9 cellular contexts compared by ENCODE assay signal in the genomic region with DNA sequence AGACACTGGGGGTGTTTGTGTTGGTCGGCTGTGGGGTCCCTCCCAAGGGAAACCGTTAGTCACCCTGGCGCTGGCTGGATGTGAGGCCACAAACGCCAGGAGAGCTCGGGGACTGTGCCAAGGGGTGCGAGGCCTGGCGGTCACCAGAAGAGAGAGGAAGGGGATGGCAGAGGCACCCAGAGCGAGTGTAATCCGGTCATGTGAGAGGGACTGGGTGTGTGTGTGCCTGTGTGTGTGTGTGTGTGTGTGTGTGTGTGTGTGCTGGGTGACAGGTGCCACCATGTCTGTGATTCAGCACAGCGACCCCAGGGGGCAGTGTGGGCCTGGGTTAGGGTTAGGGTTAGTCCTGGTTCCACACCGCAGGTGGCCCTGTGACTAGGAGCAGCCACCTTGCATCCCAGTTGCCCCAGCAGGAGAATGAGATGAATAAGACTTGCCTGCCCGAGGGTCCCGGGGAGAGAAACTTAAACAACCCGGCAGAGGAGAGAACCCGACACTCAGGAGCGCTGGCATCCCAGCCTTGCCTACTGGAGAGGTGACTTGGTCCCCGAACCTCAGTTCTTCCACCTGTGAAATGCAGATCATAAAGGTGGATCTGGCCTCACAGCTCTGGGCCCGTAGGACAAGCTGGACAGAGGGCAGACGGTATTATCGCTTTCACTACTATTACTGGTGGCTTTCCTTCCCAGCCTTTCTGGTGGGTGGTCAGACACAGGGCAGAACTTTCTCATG. TPM values are rescaled to one million over a fixed set of nuclear protein-coding genes. Genes with fewer than 3 reads are reported as not detected.
DNase-seq lines count a peak whose midpoint lies in the region; ATAC-seq and TF ChIP-seq lines count a peak whose summit lies in the region.
"Had no signal": no experiment of that assay in that cellular context is flagged by ENCODE, and none has a peak within 500 bp of the region (broad histone marks: within the 10 kb centered on the region; RNA-seq: fewer than 3 reads in every experiment).

No MANE protein-coding gene starts in this region.

- H3K9me3 ChIP-seq in esophagus squamous epithelium: no peaks in the 10 kb centered on the region

- 50 to 69% methylated on average over 8 to 13 of the region's 20 CpGs for WGBS in esophagus squamous epithelium, 2 donors

- peaks cover 0 to 86% (median 0%) of the 10 kb centered on the region in 4 donors for H3K27me3 ChIP-seq in esophagus squamous epithelium

- peak overlapping the region; percentile 39 for H3K4me3 Mint-ChIP-seq in type B pancreatic cell

- DNase-seq in Ammon's horn (ENCODE audit: low spot score): peak; percentile 74
- DNase-seq in HCEC 1CT: peak; percentile 10
- DNase-seq in NOMO-1 treated with DMSO at 0.1 percent for 48 hours (lab: John Stamatoyannopoulos, UW; ENCODE audit: unreplicated experiment): peak; percentile 14
- peak; percentile 53 for DNase-seq in activated T-cell treated with anti-CD3 and anti-CD28 coated beads for 24 hours (ENCODE audit: low read depth)
- no peak for DNase-seq in esophagus squamous epithelium (lab: John Stamatoyannopoulos, UW)
- peak; percentile 45 for DNase-seq in omental fat pad (ENCODE audit: low spot score)
- DNase-seq in type B pancreatic cell (ENCODE audit: extremely low spot score, unreplicated experiment): no peak

- no peaks in the 10 kb centered on the region for H3K9me3 Mint-ChIP-seq in type B pancreatic cell

- H3K27ac ChIP-seq in esophagus squamous epithelium: no peak overlapping the region

- peak in 5 of 6 experiments; percentile 41 to 65 (median 52) for TF ChIP-seq CTCF in esophagus squamous epithelium (IDR thresholded peaks at IDR 0.05)
- TF ChIP-seq CTCF in omental fat pad (IDR thresholded peaks at IDR 0.05): no peak
- TF ChIP-seq CTCF in type B pancreatic cell (conservative IDR thresholded peaks at IDR 0.05): peak; percentile 68

- H3K27ac Mint-ChIP-seq in type B pancreatic cell: no peak overlapping the region

- H3K36me3 ChIP-seq in esophagus squamous epithelium: no peaks in the 10 kb centered on the region

- H3K4me1 ChIP-seq in esophagus squamous epithelium: peaks cover 0 to 48% (median 20%) of the 10 kb centered on the region in 3 donors

- ATAC-seq in omental fat pad (ENCODE audit: low FRiP score): no peak
- no peak for ATAC-seq in GM21515 (IDR thresholded peaks at IDR 0.05; ENCODE audit: unreplicated experiment)

- H3K4me1 Mint-ChIP-seq in type B pancreatic cell (ENCODE audit: unreplicated experiment): peaks cover 6% of the 10 kb centered on the region

- H3K36me3 Mint-ChIP-seq in type B pancreatic cell: no peaks in the 10 kb centered on the region

- no peak for TF ChIP-seq POLR2A in esophagus squamous epithelium (IDR thresholded peaks at IDR 0.05)

- intact Hi-C loops in esophagus squamous epithelium (cut with DNase I): loop anchor here (10.0 kb wide), 1 partner anchor 202 kb away; the partner anchor contains the start of gene SARDH

- H3K27me3 Mint-ChIP-seq in type B pancreatic cell: peaks cover 10% of the 10 kb centered on the region

- H3K4me3 ChIP-seq in esophagus squamous epithelium: no peak overlapping the region

RNA-seq across cellular contexts. Expression of gene ADAMTSL2, which starts 1.4 kb away (rescaled TPM):
- total RNA-seq in esophagus squamous epithelium (1 to 10 TPM; 1.1 to 2.1 (median 1.4) TPM), omental fat pad (1 to 10 TPM in 3 of 4 donors, under 1 TPM in 1; 0.63 to 4.7 (median 1.4) TPM), type B pancreatic cell (ENCODE audit: low replicate concordance) (0.57 and 0.65 TPM in 2 replicates)

RNA-seq across cellular contexts. Expression of gene MYMK, which starts 8.3 kb away (rescaled TPM):
- total RNA-seq in esophagus squamous epithelium: not detected
- total RNA-seq in omental fat pad: not detected
- not detected in 2 replicates for total RNA-seq in type B pancreatic cell (ENCODE audit: low replicate concordance)
- total RNA-seq: subcutaneous adipose tissue had no signal

RNA-seq across cellular contexts. Expression of gene SLC2A6, which starts 54.2 kb away (rescaled TPM):
- total RNA-seq in esophagus squamous epithelium: 1 to 10 TPM in 1 of 4 donors, under 1 TPM in 3; 0.42 to 1.1 (median 0.85) TPM
- total RNA-seq in omental fat pad: 1 to 10 TPM; 2.1 to 4.9 (median 4.1) TPM
- 8.2 and 9.7 TPM in 2 replicates for total RNA-seq in type B pancreatic cell (ENCODE audit: low replicate concordance)

Comparison
In these comparisons a context has a peak if more than half of its experiments do, and no peak if none do; other contexts are left out.
1. DNase-seq: peak in Ammon's horn (single experiment), HCEC 1CT (single experiment), NOMO-1 treated with DMSO at 0.1 percent for 48 hours (single experiment), activated T-cell treated with anti-CD3 and anti-CD28 coated beads for 24 hours (single experiment) and omental fat pad (single experiment); none in esophagus squamous epithelium (single experiment) and type B pancreatic cell (single experiment).
2. CTCF ChIP-seq: peak in esophagus squamous epithelium (5 of 6) and type B pancreatic cell (single experiment); none in omental fat pad (0 of 3).